ENCODE assay signal across 1 cellular context in the genomic region with DNA sequence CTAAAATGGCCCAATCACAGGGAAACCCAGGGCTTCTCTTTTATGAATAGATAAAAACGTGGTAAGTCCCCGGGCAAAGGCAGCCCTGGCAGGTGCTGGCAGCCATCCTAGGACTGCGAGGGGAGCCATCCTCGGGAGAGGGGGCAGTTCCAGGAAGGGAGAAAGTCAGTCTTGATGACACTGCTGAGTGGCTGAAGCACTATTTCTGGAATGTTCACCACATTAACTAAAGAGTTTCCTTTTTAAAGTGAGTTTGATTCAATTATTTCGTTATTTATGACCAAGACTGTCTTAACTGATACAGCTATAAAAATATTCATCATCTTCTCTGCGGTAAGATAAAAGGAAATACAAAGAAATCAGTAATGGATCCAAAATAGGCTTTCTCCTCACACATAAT.
A peak's percentile ranks its signal among the peaks of the same experiment; 100 is the strongest.
TF ChIP-seq lines count a peak whose summit lies in the region.

No MANE protein-coding gene starts in this region.

TF ChIP-seq in SK-N-SH treated with all-trans-retinoic acid at 6 μM for 48 hours, 23 proteins besides CTCF, POLR2A, EP300 and RAD21 (continued from another document):
- TF ChIP-seq, protein P1, sequence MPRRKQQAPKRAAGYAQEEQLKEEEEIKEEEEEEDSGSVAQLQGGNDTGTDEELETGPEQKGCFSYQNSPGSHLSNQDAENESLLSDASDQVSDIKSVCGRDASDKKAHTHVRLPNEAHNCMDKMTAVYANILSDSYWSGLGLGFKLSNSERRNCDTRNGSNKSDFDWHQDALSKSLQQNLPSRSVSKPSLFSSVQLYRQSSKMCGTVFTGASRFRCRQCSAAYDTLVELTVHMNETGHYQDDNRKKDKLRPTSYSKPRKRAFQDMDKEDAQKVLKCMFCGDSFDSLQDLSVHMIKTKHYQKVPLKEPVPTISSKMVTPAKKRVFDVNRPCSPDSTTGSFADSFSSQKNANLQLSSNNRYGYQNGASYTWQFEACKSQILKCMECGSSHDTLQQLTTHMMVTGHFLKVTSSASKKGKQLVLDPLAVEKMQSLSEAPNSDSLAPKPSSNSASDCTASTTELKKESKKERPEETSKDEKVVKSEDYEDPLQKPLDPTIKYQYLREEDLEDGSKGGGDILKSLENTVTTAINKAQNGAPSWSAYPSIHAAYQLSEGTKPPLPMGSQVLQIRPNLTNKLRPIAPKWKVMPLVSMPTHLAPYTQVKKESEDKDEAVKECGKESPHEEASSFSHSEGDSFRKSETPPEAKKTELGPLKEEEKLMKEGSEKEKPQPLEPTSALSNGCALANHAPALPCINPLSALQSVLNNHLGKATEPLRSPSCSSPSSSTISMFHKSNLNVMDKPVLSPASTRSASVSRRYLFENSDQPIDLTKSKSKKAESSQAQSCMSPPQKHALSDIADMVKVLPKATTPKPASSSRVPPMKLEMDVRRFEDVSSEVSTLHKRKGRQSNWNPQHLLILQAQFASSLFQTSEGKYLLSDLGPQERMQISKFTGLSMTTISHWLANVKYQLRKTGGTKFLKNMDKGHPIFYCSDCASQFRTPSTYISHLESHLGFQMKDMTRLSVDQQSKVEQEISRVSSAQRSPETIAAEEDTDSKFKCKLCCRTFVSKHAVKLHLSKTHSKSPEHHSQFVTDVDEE (CRISPR knock-in tag; IDR thresholded peaks at IDR 0.05) = no peak
- TF ChIP-seq, protein P2, sequence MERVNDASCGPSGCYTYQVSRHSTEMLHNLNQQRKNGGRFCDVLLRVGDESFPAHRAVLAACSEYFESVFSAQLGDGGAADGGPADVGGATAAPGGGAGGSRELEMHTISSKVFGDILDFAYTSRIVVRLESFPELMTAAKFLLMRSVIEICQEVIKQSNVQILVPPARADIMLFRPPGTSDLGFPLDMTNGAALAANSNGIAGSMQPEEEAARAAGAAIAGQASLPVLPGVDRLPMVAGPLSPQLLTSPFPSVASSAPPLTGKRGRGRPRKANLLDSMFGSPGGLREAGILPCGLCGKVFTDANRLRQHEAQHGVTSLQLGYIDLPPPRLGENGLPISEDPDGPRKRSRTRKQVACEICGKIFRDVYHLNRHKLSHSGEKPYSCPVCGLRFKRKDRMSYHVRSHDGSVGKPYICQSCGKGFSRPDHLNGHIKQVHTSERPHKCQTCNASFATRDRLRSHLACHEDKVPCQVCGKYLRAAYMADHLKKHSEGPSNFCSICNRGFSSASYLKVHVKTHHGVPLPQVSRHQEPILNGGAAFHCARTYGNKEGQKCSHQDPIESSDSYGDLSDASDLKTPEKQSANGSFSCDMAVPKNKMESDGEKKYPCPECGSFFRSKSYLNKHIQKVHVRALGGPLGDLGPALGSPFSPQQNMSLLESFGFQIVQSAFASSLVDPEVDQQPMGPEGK (CRISPR knock-in tag; IDR thresholded peaks at IDR 0.05; ENCODE audit: borderline replicate concordance) = peak; percentile 84
- peak; percentile 21; the same call in 1 of the 2 replicates for TF ChIP-seq TCF4 (CRISPR knock-in tag; IDR thresholded peaks at IDR 0.05; ENCODE audit: borderline replicate concordance)
- peak; percentile 99 for TF ChIP-seq ISL1 (CRISPR knock-in tag; IDR thresholded peaks at IDR 0.05)
- TF ChIP-seq ZC3H10 (CRISPR knock-in tag; IDR thresholded peaks at IDR 0.05) = peak; percentile 69; the same call in 1 of the 2 replicates
- TF ChIP-seq, protein P3, sequence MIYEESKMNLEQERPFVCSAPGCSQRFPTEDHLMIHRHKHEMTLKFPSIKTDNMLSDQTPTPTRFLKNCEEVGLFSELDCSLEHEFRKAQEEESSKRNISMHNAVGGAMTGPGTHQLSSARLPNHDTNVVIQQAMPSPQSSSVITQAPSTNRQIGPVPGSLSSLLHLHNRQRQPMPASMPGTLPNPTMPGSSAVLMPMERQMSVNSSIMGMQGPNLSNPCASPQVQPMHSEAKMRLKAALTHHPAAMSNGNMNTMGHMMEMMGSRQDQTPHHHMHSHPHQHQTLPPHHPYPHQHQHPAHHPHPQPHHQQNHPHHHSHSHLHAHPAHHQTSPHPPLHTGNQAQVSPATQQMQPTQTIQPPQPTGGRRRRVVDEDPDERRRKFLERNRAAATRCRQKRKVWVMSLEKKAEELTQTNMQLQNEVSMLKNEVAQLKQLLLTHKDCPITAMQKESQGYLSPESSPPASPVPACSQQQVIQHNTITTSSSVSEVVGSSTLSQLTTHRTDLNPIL (CRISPR knock-in tag; IDR thresholded peaks at IDR 0.05; ENCODE audit: low read depth) = peak; percentile 74; the same call in 1 of the 2 replicates
- TF ChIP-seq BACH2 (CRISPR knock-in tag; IDR thresholded peaks at IDR 0.05; ENCODE audit: borderline replicate concordance) = no peak
